Comparison of ENCODE assay signal across 1 cellular context in the genomic region with DNA sequence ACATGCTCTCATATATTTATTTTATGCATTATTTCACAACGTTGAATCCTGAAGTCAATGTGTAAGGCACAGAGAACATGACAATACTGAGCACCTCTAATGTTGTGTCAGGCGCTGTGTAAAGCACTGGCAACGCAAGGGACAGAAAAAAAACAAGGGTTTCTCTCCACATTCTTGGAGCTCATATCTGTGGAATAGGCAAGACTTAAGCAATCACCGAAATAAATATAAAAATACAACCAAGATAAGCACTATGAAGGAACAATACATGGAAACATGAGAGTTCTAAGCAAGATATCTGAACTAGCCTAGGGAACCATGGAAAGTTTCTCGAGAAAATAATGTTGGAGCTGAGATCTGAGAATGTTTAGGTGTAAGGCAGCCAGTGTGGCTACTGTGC.
TF ChIP-seq lines count a peak whose summit lies in the region.

No MANE protein-coding gene starts in this region.

TF ChIP-seq in WTC11, 78 proteins besides CTCF, POLR2A, EP300 and RAD21 (continued from another document):
- TF ChIP-seq, protein P1, sequence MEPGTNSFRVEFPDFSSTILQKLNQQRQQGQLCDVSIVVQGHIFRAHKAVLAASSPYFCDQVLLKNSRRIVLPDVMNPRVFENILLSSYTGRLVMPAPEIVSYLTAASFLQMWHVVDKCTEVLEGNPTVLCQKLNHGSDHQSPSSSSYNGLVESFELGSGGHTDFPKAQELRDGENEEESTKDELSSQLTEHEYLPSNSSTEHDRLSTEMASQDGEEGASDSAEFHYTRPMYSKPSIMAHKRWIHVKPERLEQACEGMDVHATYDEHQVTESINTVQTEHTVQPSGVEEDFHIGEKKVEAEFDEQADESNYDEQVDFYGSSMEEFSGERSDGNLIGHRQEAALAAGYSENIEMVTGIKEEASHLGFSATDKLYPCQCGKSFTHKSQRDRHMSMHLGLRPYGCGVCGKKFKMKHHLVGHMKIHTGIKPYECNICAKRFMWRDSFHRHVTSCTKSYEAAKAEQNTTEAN (CRISPR knock-in tag; IDR thresholded peaks at IDR 0.05), result no peak
- no peak for TF ChIP-seq ZNF317 (CRISPR knock-in tag; IDR thresholded peaks at IDR 0.05; ENCODE audit: borderline replicate concordance, low read depth)
- TF ChIP-seq KAT7 (CRISPR knock-in tag; IDR thresholded peaks at IDR 0.05; ENCODE audit: borderline replicate concordance), result no peak
- no peak for TF ChIP-seq CBFB (CRISPR knock-in tag; IDR thresholded peaks at IDR 0.05; ENCODE audit: low read depth)
- no peak for TF ChIP-seq FOXK1 (CRISPR knock-in tag; IDR thresholded peaks at IDR 0.05)
- no peak for TF ChIP-seq NFATC4 (CRISPR knock-in tag; IDR thresholded peaks at IDR 0.05)
- no peak for TF ChIP-seq SMAD4 (CRISPR knock-in tag; IDR thresholded peaks at IDR 0.05)
TF ChIP-seq in WTC11: peak in this region for 0.
